Comparison of ENCODE assay signal across 8 cellular contexts in the genomic region with DNA sequence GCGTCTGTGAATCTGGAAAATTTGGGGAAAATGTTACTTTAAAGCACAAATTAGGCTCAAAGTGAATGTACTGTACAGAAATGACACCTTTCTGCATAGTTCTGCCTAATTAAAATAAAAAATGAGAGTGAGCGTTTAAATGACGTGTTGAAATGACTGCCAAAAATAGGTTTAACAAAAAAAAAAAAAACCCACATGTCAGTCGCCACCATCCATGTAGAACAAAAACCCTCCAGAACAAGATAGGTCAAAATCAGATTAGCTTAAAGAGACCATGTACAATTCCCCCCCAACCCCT. TPM values are rescaled to one million over a fixed set of nuclear protein-coding genes. Genes with fewer than 3 reads are reported as not detected.
DNase-seq lines count a peak whose midpoint lies in the region; FAIRE-seq and TF ChIP-seq lines count a peak whose summit lies in the region.

No MANE protein-coding gene starts in this region.

- H3K27me3 ChIP-seq in BJ (ENCODE audit: control insufficient read depth, insufficient read depth, low read length) (no peaks in the 10 kb centered on the region; the same call in 1 of the 2 replicates), HUES6 (ENCODE audit: control insufficient read depth, insufficient read depth, low read length) (no peaks in the 10 kb centered on the region)

- TF ChIP-seq CTCF in BJ (IDR thresholded peaks at IDR 0.05; ENCODE audit: insufficient read depth, low read depth, low read length): no peak
- no peak for TF ChIP-seq CTCF in chondrocyte (IDR thresholded peaks at IDR 0.05)
- TF ChIP-seq CTCF in nephron (IDR thresholded peaks at IDR 0.05; ENCODE audit: unreplicated experiment in 3 of 3): no peak

- CTCF ChIA-PET in BJ (lab: Yijun Ruan, JAX): interaction anchor here (0.6 to 3.1 kb wide), 9 partner anchors 12 to 195 kb away, joined by 3 to 18 read pairs (median 6); no protein-coding TSS in a partner anchor

- H3K9me3 Mint-ChIP-seq in chondrocyte (ENCODE audit: low read depth) (no peaks in the 10 kb centered on the region), nephron (no peaks in the 10 kb centered on the region)

- H3K27me3 Mint-ChIP-seq in chondrocyte (ENCODE audit: low read depth): no peaks in the 10 kb centered on the region
- no peaks in the 10 kb centered on the region for H3K27me3 Mint-ChIP-seq in nephron (ENCODE audit: low read depth)

- no peak for FAIRE-seq in GM12892 (lab: Jason Lieb, UNC)
- FAIRE-seq in frontal cortex (lab: Jason Lieb, UNC): no peak

- no peak for TF ChIP-seq POLR2A in GM12892 (IDR thresholded peaks at IDR 0.05; ENCODE audit: low read depth, low read length)

- H3K9me3 ChIP-seq in HUES6 (ENCODE audit: control insufficient read depth, insufficient read depth, low read depth, low read length): no peaks in the 10 kb centered on the region

- peaks cover 44% of the 10 kb centered on the region for H3K4me1 ChIP-seq in HUES6 (ENCODE audit: control insufficient read depth, insufficient read depth, low read length)

- peak overlapping the region; percentile 94 for H3K9ac ChIP-seq in HUES6 (ENCODE audit: low read length)

- H3K27ac Mint-ChIP-seq in chondrocyte (ENCODE audit: unreplicated experiment) (peak overlapping the region; percentile 91), nephron (peak overlapping the region; percentile 83 to 96 (median 95))

- H3K4me1 Mint-ChIP-seq in chondrocyte (ENCODE audit: low read depth): peaks cover 43% of the 10 kb centered on the region
- H3K4me1 Mint-ChIP-seq in nephron: peaks cover 49% of the 10 kb centered on the region

- H3K4me3 ChIP-seq in BJ (ENCODE audit: low read depth, low read length): peak overlapping the region; percentile 70
- H3K4me3 ChIP-seq in HUES6 (ENCODE audit: low read depth, low read length): peak overlapping the region; percentile 97

- peak overlapping the region; percentile 91; the same call in 1 of the 2 replicates for H3K27ac ChIP-seq in HUES6 (ENCODE audit: low read depth, low read length)

- H3K36me3 ChIP-seq in BJ (ENCODE audit: control insufficient read depth, insufficient read depth, low read length) (no peaks in the 10 kb centered on the region; the same call in 1 of the 2 replicates), HUES6 (ENCODE audit: control insufficient read depth, insufficient read depth, low read length) (peaks cover 9% of the 10 kb centered on the region)

- H3K4me3 Mint-ChIP-seq in chondrocyte (ENCODE audit: unreplicated experiment): peak overlapping the region; percentile 94
- peak overlapping the region; percentile 92 to 97 (median 95) for H3K4me3 Mint-ChIP-seq in nephron

- POLR2A ChIA-PET in BJ (lab: Charles Lee): interaction anchor here (0.5 kb wide), 1 partner anchor 10 kb away, joined by 12 read pairs; no protein-coding TSS in a partner anchor

- DNase-seq in BJ (ENCODE audit: low read depth): no peak
- no peak for DNase-seq in chondrocyte (ENCODE audit: low spot score)
- no peak for DNase-seq in dermis blood vessel endothelial cell
- no peak for DNase-seq in GM12892 (ENCODE audit: insufficient read length)
- DNase-seq in frontal cortex (ENCODE audit: low spot score in 2 of 2): no peak
- no peak for DNase-seq in HK-2 (ENCODE audit: unreplicated experiment)

- H3K36me3 Mint-ChIP-seq in chondrocyte (ENCODE audit: low read depth) (no peaks in the 10 kb centered on the region), nephron (ENCODE audit: low read depth) (peaks cover 4% of the 10 kb centered on the region)

RNA-seq across cellular contexts. Expression of a gene that starts 0.7 kb away (rescaled TPM):
- polyA plus RNA-seq in BJ (2011; rRNA removed): 58.3 and 58.7 TPM in 2 replicates
- polyA minus RNA-seq in BJ (2011; rRNA and poly(A)+ RNA removed): 40.0 and 58.1 TPM in 2 replicates
- total RNA-seq in chondrocyte (43.9 to 77.5 TPM (median 48.6 TPM) in 3 replicates), dermis blood vessel endothelial cell (126 and 190 TPM in 2 replicates), frontal cortex (115 TPM)
- polyA plus RNA-seq in GM12892 (2012; ENCODE audit: missing spikeins): 146 TPM
